ENCODE assay signal across 9 cellular contexts in the genomic region with DNA sequence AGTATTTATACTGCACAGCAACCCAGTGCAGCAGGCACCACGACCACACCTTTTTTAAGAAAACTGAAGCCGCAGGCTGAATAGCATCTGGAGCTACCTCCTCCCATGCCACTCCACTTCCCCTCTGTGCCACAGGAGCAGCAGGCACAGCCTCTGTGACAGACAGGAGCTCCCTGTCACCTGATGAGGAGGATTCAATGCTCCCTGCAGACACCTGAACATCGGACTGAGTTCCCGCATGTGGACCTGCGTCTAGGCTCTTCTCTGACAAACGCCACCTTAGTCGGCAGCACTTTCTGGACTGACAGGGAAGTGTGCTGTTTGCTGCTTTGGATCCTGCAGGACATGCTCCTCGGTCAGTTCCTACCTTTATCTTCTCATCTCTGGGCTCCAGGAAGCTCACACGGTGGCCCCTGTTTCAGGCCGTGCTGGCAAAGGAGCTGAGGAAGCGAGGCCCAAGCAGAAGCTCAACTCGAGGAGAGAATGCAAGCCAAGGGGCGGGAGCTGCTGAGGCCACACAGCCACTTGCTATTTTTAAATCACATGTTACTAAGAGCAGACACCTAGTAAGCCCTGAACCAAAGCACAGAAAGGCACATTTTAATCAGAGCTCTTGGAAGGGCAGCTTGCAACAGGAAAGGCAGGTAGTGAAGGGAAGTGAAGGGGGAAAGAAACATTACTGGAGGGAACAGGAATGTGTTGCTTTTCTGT. TPM values are rescaled to one million over a fixed set of nuclear protein-coding genes. Genes with fewer than 3 reads are reported as not detected.
DNase-seq lines count a peak whose midpoint lies in the region; ATAC-seq and TF ChIP-seq lines count a peak whose summit lies in the region.
"Had no signal": no experiment of that assay in that cellular context is flagged by ENCODE, and none has a peak within 500 bp of the region (broad histone marks: within the 10 kb centered on the region; RNA-seq: fewer than 3 reads in every experiment).

No MANE protein-coding gene starts in this region.

- H3K9me3 ChIP-seq in Karpas-422 (ENCODE audit: low read length), result no peaks in the 10 kb centered on the region

- no peaks in the 10 kb centered on the region for H3K9me2 ChIP-seq in Karpas-422 (replicated peaks; ENCODE audit: insufficient read depth, low read length)

- peak overlapping the region in 4 of 5 experiments; percentile 5 to 67 (median 46) for H3K27ac Mint-ChIP-seq in brain

- H3K4me1 Mint-ChIP-seq in brain, result peaks cover 38% of the 10 kb centered on the region

- H3K4me2 ChIP-seq in Karpas-422 (ENCODE audit: low read depth, low read length, poor library complexity, severe bottlenecking), result no peak overlapping the region

- no peaks in the 10 kb centered on the region for H3K36me3 ChIP-seq in Karpas-422 (ENCODE audit: insufficient read depth, low read length)

- no peaks in the 10 kb centered on the region for H3K27me3 Mint-ChIP-seq in brain

- H3K27ac ChIP-seq in Karpas-422 (ENCODE audit: low read length), result no peak overlapping the region

- peaks cover 7% of the 10 kb centered on the region; the same call in 1 of the 2 replicates for H4K20me1 ChIP-seq in Karpas-422 (ENCODE audit: insufficient read depth, low read depth, low read length)

- ATAC-seq in GM18861 (IDR thresholded peaks at IDR 0.05; ENCODE audit: unreplicated experiment) (peak; percentile 34), HG03045 (IDR thresholded peaks at IDR 0.05; ENCODE audit: unreplicated experiment) (peak; percentile 32), HG02970 (IDR thresholded peaks at IDR 0.05; ENCODE audit: low FRiP score, unreplicated experiment) (no peak)

- no peaks in the 10 kb centered on the region for H3K9me3 Mint-ChIP-seq in brain

- no peaks in the 10 kb centered on the region for H3K27me3 ChIP-seq in Karpas-422 (ENCODE audit: low read length)

- no peaks in the 10 kb centered on the region for H3K79me2 ChIP-seq in Karpas-422 (ENCODE audit: low read length)

- H3K36me3 Mint-ChIP-seq in brain, result peaks cover 15% of the 10 kb centered on the region

- no peak overlapping the region for H3K9ac ChIP-seq in Karpas-422 (ENCODE audit: low read length)

- TF ChIP-seq CTCF in brain (conservative IDR thresholded peaks at IDR 0.05), result no peak

- H2AFZ ChIP-seq in Karpas-422 (ENCODE audit: low read length), result no peak overlapping the region

- no peak overlapping the region for H3K4me3 ChIP-seq in Karpas-422 (ENCODE audit: low read length)

- H3K4me3 Mint-ChIP-seq in brain, result no peak overlapping the region

- 0 out of 2 replicates have a peak, but pooled peaks cover 4% of the 10 kb centered on the region for H3K4me1 ChIP-seq in Karpas-422 (ENCODE audit: low read length)

- peak; percentile 60 for DNase-seq in Ammon's horn (ENCODE audit: low spot score)
- no peak for DNase-seq in NCI-H524 treated with DMSO at 0.1 percent for 48 hours (lab: John Stamatoyannopoulos, UW)
- no peak for DNase-seq in Karpas-422
- DNase-seq in activated CD4-positive, CD25-positive, alpha-beta regulatory T cell treated with anti-CD3 and anti-CD28 coated beads, Interleukin-2, amount 50 U/mL, for 72 hours, result no peak
- DNase-seq: DMS79 treated with DMSO at 0.1 percent for 48 hours had no signal

RNA-seq across cellular contexts. Expression of a gene that starts 56.6 kb away (rescaled TPM):
- polyA plus RNA-seq in brain (ENCODE audit: insufficient read depth, low read depth, low replicate concordance), result 101 TPM
- total RNA-seq in Karpas-422 (2014; rRNA removed; shearing (Covaris generic); ENCODE audit: low replicate concordance), result 14.7 and 21.6 TPM in 2 replicates
